Comparison of ENCODE assay signal across 1 cellular context in the genomic region with DNA sequence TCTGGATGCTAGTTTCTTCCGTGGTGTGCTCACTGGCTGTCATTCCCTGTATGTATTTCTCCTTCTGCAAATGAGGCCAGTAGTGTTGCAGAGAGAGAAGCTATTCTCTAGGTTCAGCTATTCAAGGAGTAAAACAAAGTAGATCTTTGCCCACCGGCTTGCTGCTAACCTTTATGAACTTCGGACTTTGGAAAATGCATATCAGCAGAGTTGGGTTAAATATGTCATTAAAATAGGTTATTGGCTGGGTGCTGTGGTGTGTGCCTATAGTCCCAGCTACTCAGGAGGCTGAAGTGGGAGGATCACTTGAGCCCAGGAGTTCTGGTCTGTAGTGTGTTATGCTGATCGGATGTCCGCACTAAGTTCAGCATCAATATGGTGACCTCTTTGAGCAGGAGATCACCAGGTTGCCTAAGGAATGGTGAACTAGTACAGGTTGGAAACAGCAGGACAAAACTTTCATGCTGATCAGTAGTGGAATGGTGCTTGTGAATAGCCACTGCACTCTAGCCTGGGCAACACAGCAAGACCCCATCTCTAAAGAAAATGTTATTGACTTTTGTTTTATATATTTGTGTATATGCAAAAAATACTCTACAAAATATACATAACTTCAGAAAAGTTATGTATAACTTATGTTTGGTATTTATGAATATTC.
TF ChIP-seq lines count a peak whose summit lies in the region.

No MANE protein-coding gene starts in this region.

TF ChIP-seq in K562, 482 proteins besides CTCF, POLR2A, EP300 and RAD21:
- TF ChIP-seq THRAP3 (IDR thresholded peaks at IDR 0.05; ENCODE audit: borderline replicate concordance) (no peak), ZC3H4 (CRISPR knock-in tag; IDR thresholded peaks at IDR 0.05; ENCODE audit: borderline replicate concordance) (no peak), POLR2G (IDR thresholded peaks at IDR 0.05; ENCODE audit: low read depth, low read length) (no peak), ZNF121 (CRISPR knock-in tag; conservative IDR thresholded peaks at IDR 0.05) (peak; percentile 67)
- TF ChIP-seq, protein P1, sequence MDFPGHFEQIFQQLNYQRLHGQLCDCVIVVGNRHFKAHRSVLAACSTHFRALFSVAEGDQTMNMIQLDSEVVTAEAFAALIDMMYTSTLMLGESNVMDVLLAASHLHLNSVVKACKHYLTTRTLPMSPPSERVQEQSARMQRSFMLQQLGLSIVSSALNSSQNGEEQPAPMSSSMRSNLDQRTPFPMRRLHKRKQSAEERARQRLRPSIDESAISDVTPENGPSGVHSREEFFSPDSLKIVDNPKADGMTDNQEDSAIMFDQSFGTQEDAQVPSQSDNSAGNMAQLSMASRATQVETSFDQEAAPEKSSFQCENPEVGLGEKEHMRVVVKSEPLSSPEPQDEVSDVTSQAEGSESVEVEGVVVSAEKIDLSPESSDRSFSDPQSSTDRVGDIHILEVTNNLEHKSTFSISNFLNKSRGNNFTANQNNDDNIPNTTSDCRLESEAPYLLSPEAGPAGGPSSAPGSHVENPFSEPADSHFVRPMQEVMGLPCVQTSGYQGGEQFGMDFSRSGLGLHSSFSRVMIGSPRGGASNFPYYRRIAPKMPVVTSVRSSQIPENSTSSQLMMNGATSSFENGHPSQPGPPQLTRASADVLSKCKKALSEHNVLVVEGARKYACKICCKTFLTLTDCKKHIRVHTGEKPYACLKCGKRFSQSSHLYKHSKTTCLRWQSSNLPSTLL (IDR thresholded peaks at IDR 0.05): no peak
